ENCODE assay signal across 26 cellular contexts in the genomic region with DNA sequence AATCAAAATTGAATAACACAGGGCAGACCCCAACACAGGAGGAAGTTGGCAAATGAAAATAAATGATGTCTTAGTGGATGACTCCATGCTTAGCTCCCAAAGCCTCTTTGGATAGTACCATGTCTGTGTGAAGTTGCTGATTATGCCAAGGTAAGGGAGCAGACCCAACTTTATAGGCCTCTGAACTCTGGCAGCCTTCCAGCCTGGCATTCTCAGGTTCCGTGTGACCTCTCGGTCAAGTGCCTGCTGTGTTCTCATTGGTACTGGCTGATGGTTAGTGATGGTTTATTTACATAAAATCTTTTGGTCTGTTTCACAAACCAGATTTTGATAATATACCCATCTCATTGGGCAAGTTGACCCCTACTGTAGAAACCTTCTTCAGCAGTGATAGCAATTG.
DNase-seq lines count a peak whose midpoint lies in the region; ATAC-seq lines count a peak whose summit lies in the region.
"Had no signal": no experiment of that assay in that cellular context is flagged by ENCODE, and none has a peak within 500 bp of the region (broad histone marks: within the 10 kb centered on the region; RNA-seq: fewer than 3 reads in every experiment).

No MANE protein-coding gene starts in this region.

- peak; percentile 61 for DNase-seq in DMS53 (lab: John Stamatoyannopoulos, UW)
- DNase-seq in NCI-H1092 (lab: John Stamatoyannopoulos, UW), result peak; percentile 15
- DNase-seq in NCI-H69 (lab: John Stamatoyannopoulos, UW), result peak; percentile 82
- peak; percentile 76 for DNase-seq in left lobe of liver (ENCODE audit: low spot score)
- no peak for DNase-seq in occipital lobe (lab: John Stamatoyannopoulos, UW)
- no peak for DNase-seq in stimulated activated naive CD4-positive, alpha-beta T cell (lab: John Stamatoyannopoulos, UW)
- DNase-seq: activated CD4-positive, alpha-beta memory T cell treated with anti-CD3 and anti-CD28 coated beads for 36 hours; activated CD8-positive, alpha-beta memory T cell treated with anti-CD3 and anti-CD28 coated beads, Interleukin-2, amount 50 U/mL, for 4 hours; activated naive CD4-positive, alpha-beta T cell treated with anti-CD3 and anti-CD28 coated beads for 36 hours; adrenal gland; central memory CD4-positive, alpha-beta T cell; DND-41; erythroblast; HFFc6; left ventricle myocardium superior; MV-4-11; NCI-H2081; NCI-H524 treated with DMSO at 0.1 percent for 48 hours; right cardiac atrium; spleen; stimulated activated CD8-positive, alpha-beta memory T cell treated with anti-CD3 and anti-CD28 coated beads, Interleukin-4, amount 100 ng/mL, for 48 hours; transverse colon had no signal

- peak; percentile 94 for ATAC-seq in left lobe of liver
- ATAC-seq in HG03457 (IDR thresholded peaks at IDR 0.05; ENCODE audit: unreplicated experiment), result no peak
- ATAC-seq: activated CD4-positive, CD25-positive, alpha-beta regulatory T cell treated with anti-CD3 and anti-CD28 coated beads, Interleukin-2, amount 50 U/mL, for 24 hours; GM23338; left ventricle myocardium superior; Panc1; right cardiac atrium had no signal

Comparison
In these comparisons a context has a peak if more than half of its experiments do, and no peak if none do; other contexts are left out.
1. DNase-seq: peak in DMS53 (single experiment), NCI-H1092 (single experiment), NCI-H69 (single experiment) and left lobe of liver (single experiment); none in occipital lobe (single experiment) and stimulated activated naive CD4-positive, alpha-beta T cell (0 of 6).